In genomic region chr19:11365557-11366117, GRCh38 we compare ENCODE assay signal across 26 cellular contexts.
"Had no signal": no experiment of that assay in that cellular context is flagged by ENCODE, and none has a peak within 500 bp of the region (broad histone marks: within the 10 kb centered on the region; RNA-seq: fewer than 3 reads in every experiment).

No MANE protein-coding gene starts in this region.

- H3K9me3 Mint-ChIP-seq: activated CD4-positive, alpha-beta memory T cell treated with anti-CD3 and anti-CD28 coated beads for 36 hours; activated CD4-positive, alpha-beta T cell treated with anti-CD3 and anti-CD28 coated beads, Interleukin-2, amount 10 ng/mL, durations not matched to agents 24 days and 14 days; central memory CD8-positive, alpha-beta T cell; mesothelial cell of epicardium; naive B cell; neural progenitor cell; T-helper 1 cell treated with Interleukin-12 subunit alpha and Interleukin-12 subunit beta and Interleukin-4 antibody, amounts not matched to agents 30 μg/mL and 1 μg/mL, for 36 hours had no signal

- H3K4me3 ChIP-seq: esophagus squamous epithelium, neural progenitor cell, smooth muscle cell, suprapubic skin, tibial nerve had no signal

- H2AFZ ChIP-seq: neural progenitor cell had no signal

- H3K36me3 ChIP-seq: neural progenitor cell had no signal

- H3K4me2 ChIP-seq: neural progenitor cell, smooth muscle cell had no signal

- ATAC-seq: left ventricle myocardium superior had no signal

- H3K4me3 Mint-ChIP-seq: activated CD4-positive, alpha-beta memory T cell treated with anti-CD3 and anti-CD28 coated beads for 36 hours; activated CD4-positive, alpha-beta T cell treated with anti-CD3 and anti-CD28 coated beads, Interleukin-2, amount 10 ng/mL, durations not matched to agents 24 days and 14 days; central memory CD8-positive, alpha-beta T cell; mesothelial cell of epicardium; neural progenitor cell; T-helper 1 cell treated with Interleukin-12 subunit alpha and Interleukin-12 subunit beta and Interleukin-4 antibody, amounts not matched to agents 30 μg/mL and 1 μg/mL, for 36 hours had no signal

- H3K27ac ChIP-seq: esophagus squamous epithelium, neural progenitor cell, suprapubic skin, WERI-Rb-1 had no signal

- H3K27me3 Mint-ChIP-seq: activated CD4-positive, alpha-beta memory T cell treated with anti-CD3 and anti-CD28 coated beads for 36 hours; activated CD4-positive, alpha-beta T cell treated with anti-CD3 and anti-CD28 coated beads, Interleukin-2, amount 10 ng/mL, durations not matched to agents 24 days and 14 days; central memory CD8-positive, alpha-beta T cell; naive B cell had no signal

- H3K27ac Mint-ChIP-seq: activated CD4-positive, alpha-beta memory T cell treated with anti-CD3 and anti-CD28 coated beads for 36 hours; activated CD4-positive, alpha-beta T cell treated with anti-CD3 and anti-CD28 coated beads, Interleukin-2, amount 10 ng/mL, durations not matched to agents 24 days and 14 days; mesothelial cell of epicardium; naive B cell; neural progenitor cell; progenitor cell of endocrine pancreas; T-helper 1 cell treated with Interleukin-12 subunit alpha and Interleukin-12 subunit beta and Interleukin-4 antibody, amounts not matched to agents 30 μg/mL and 1 μg/mL, for 36 hours had no signal

- H3K27me3 ChIP-seq: esophagus squamous epithelium, suprapubic skin, tibial nerve had no signal

- H3K4me1 Mint-ChIP-seq: central memory CD8-positive, alpha-beta T cell; mesothelial cell of epicardium had no signal

- DNase-seq: activated CD4-positive, alpha-beta memory T cell treated with anti-CD3 and anti-CD28 coated beads for 36 hours; activated CD4-positive, alpha-beta T cell treated with anti-CD3 and anti-CD28 coated beads, Interleukin-2, amount 10 ng/mL, durations not matched to agents 24 days and 14 days; activated CD4-positive, CD25-positive, alpha-beta regulatory T cell treated with anti-CD3 and anti-CD28 coated beads, Interleukin-2, amount 50 U/mL, for 72 hours; activated CD8-positive, alpha-beta memory T cell treated with anti-CD3 and anti-CD28 coated beads, Interleukin-2, amount 50 U/mL, for 4 hours; activated gamma-delta T cell treated with Interleukin-2 at 50 U/mL for 16 hours; activated naive CD4-positive, alpha-beta T cell treated with anti-CD3 and anti-CD28 coated beads, Interleukin-2, amount 50 U/mL, for 16 hours; activated T-cell treated with anti-CD3 and anti-CD28 coated beads, Interleukin-2, amount 50 U/mL, for 1 hour; dermis blood vessel endothelial cell; effector CD4-positive, alpha-beta T cell; esophagus squamous epithelium; foreskin melanocyte; left ventricle myocardium superior; naive B cell; stimulated activated CD4-positive, alpha-beta T cell treated with anti-CD3 and anti-CD28 coated beads, Interleukin-1b, Interleukin-23, amount 100 ng/mL, for 48 hours; stimulated activated naive CD4-positive, alpha-beta T cell; SW 1271; T-helper 9 cell; WERI-Rb-1 had no signal

- H3K36me3 Mint-ChIP-seq: neural progenitor cell had no signal

- H3K9ac ChIP-seq: neural progenitor cell had no signal

- H3K9me3 ChIP-seq: esophagus squamous epithelium, suprapubic skin, tibial nerve had no signal
